ENCODE assay signal across 1 cellular context in the genomic region with DNA sequence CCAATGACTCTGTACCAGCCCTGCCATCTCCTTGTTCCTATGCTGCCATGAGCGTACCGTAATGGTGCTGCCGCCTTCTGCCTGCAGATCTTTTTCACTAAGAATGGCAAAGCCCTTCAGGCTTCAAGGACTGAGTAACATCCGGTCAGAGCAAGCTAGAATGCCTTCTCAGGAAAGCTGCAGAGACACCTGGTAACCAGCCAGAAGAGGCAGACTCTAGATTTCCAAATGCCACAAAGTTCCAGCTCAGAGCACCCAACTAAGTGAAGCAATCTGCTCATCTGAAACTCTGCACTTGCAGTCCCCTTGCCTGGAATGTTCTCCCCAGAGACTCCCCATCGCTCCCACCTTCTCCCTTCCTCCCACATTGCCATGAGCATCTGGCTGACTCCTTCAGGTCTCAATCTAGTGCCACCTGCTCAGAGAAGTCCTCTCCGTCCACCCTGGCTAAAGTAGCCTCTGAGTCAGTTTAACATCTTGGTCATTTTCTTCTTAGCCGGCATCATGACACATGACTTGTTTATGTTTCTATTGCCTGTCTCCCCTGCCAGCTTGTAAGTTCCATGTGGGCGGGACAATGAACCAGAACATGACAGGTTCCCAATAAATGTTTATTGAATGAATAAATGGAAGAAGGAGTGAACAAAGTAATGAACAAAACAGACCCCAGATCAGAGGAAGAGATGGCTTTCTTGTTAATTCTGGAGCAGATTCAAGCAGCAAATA.
TF ChIP-seq lines count a peak whose summit lies in the region.

No MANE protein-coding gene starts in this region.

TF ChIP-seq in GM23338, 12 proteins besides CTCF, POLR2A, EP300 and RAD21 (continued from another document):
- TF ChIP-seq, protein P1, sequence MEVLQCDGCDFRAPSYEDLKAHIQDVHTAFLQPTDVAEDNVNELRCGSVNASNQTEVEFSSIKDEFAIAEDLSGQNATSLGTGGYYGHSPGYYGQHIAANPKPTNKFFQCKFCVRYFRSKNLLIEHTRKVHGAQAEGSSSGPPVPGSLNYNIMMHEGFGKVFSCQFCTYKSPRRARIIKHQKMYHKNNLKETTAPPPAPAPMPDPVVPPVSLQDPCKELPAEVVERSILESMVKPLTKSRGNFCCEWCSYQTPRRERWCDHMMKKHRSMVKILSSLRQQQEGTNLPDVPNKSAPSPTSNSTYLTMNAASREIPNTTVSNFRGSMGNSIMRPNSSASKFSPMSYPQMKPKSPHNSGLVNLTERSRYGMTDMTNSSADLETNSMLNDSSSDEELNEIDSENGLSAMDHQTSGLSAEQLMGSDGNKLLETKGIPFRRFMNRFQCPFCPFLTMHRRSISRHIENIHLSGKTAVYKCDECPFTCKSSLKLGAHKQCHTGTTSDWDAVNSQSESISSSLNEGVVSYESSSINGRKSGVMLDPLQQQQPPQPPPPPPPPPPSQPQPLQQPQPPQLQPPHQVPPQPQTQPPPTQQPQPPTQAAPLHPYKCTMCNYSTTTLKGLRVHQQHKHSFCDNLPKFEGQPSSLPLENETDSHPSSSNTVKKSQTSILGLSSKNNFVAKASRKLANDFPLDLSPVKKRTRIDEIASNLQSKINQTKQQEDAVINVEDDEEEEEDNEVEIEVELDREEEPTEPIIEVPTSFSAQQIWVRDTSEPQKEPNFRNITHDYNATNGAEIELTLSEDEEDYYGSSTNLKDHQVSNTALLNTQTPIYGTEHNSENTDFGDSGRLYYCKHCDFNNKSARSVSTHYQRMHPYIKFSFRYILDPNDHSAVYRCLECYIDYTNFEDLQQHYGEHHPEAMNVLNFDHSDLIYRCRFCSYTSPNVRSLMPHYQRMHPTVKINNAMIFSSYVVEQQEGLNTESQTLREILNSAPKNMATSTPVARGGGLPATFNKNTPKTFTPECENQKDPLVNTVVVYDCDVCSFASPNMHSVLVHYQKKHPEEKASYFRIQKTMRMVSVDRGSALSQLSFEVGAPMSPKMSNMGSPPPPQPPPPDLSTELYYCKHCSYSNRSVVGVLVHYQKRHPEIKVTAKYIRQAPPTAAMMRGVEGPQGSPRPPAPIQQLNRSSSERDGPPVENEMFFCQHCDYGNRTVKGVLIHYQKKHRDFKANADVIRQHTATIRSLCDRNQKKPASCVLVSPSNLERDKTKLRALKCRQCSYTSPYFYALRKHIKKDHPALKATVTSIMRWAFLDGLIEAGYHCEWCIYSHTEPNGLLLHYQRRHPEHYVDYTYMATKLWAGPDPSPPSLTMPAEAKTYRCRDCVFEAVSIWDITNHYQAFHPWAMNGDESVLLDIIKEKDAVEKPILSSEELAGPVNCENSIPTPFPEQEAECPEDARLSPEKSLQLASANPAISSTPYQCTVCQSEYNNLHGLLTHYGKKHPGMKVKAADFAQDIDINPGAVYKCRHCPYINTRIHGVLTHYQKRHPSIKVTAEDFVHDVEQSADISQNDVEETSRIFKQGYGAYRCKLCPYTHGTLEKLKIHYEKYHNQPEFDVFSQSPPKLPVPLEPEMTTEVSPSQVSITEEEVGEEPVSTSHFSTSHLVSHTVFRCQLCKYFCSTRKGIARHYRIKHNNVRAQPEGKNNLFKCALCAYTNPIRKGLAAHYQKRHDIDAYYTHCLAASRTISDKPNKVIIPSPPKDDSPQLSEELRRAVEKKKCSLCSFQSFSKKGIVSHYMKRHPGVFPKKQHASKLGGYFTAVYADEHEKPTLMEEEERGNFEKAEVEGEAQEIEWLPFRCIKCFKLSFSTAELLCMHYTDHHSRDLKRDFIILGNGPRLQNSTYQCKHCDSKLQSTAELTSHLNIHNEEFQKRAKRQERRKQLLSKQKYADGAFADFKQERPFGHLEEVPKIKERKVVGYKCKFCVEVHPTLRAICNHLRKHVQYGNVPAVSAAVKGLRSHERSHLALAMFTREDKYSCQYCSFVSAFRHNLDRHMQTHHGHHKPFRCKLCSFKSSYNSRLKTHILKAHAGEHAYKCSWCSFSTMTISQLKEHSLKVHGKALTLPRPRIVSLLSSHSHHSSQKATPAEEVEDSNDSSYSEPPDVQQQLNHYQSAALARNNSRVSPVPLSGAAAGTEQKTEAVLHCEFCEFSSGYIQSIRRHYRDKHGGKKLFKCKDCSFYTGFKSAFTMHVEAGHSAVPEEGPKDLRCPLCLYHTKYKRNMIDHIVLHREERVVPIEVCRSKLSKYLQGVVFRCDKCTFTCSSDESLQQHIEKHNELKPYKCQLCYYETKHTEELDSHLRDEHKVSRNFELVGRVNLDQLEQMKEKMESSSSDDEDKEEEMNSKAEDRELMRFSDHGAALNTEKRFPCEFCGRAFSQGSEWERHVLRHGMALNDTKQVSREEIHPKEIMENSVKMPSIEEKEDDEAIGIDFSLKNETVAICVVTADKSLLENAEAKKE (CRISPR knock-in tag; IDR thresholded peaks at IDR 0.05) = no peak
- TF ChIP-seq, protein P2, sequence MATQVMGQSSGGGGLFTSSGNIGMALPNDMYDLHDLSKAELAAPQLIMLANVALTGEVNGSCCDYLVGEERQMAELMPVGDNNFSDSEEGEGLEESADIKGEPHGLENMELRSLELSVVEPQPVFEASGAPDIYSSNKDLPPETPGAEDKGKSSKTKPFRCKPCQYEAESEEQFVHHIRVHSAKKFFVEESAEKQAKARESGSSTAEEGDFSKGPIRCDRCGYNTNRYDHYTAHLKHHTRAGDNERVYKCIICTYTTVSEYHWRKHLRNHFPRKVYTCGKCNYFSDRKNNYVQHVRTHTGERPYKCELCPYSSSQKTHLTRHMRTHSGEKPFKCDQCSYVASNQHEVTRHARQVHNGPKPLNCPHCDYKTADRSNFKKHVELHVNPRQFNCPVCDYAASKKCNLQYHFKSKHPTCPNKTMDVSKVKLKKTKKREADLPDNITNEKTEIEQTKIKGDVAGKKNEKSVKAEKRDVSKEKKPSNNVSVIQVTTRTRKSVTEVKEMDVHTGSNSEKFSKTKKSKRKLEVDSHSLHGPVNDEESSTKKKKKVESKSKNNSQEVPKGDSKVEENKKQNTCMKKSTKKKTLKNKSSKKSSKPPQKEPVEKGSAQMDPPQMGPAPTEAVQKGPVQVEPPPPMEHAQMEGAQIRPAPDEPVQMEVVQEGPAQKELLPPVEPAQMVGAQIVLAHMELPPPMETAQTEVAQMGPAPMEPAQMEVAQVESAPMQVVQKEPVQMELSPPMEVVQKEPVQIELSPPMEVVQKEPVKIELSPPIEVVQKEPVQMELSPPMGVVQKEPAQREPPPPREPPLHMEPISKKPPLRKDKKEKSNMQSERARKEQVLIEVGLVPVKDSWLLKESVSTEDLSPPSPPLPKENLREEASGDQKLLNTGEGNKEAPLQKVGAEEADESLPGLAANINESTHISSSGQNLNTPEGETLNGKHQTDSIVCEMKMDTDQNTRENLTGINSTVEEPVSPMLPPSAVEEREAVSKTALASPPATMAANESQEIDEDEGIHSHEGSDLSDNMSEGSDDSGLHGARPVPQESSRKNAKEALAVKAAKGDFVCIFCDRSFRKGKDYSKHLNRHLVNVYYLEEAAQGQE (IDR thresholded peaks at IDR 0.05; ENCODE audit: unreplicated experiment) = no peak
- TF ChIP-seq, protein P3, sequence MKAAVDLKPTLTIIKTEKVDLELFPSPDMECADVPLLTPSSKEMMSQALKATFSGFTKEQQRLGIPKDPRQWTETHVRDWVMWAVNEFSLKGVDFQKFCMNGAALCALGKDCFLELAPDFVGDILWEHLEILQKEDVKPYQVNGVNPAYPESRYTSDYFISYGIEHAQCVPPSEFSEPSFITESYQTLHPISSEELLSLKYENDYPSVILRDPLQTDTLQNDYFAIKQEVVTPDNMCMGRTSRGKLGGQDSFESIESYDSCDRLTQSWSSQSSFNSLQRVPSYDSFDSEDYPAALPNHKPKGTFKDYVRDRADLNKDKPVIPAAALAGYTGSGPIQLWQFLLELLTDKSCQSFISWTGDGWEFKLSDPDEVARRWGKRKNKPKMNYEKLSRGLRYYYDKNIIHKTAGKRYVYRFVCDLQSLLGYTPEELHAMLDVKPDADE (IDR thresholded peaks at IDR 0.05) = no peak
